Comparison of ENCODE assay signal across 1 cellular context in the genomic region with DNA sequence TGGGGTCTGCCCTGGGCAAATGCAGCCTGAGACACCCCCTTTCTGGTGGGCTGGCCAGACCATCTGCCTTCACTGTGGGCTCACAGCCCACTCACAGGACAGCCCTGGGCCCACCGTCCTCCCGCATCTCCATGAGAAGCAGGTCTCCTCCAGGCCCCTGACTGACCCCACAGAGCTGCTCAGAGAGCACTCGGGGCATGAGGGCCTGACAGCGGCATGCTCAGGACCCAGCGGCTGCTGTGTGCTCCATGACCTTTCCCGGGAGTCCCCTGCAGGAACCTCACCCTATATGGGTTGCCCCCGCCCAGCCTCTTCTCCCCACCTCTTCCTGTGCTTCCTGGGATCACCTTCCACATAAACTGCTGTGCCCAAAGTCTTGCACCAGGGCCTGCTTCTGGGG.
TF ChIP-seq lines count a peak whose summit lies in the region.

No MANE protein-coding gene starts in this region.

TF ChIP-seq in HepG2, 621 proteins besides CTCF, POLR2A, EP300 and RAD21 (continued from another document):
- TF ChIP-seq, protein P1, sequence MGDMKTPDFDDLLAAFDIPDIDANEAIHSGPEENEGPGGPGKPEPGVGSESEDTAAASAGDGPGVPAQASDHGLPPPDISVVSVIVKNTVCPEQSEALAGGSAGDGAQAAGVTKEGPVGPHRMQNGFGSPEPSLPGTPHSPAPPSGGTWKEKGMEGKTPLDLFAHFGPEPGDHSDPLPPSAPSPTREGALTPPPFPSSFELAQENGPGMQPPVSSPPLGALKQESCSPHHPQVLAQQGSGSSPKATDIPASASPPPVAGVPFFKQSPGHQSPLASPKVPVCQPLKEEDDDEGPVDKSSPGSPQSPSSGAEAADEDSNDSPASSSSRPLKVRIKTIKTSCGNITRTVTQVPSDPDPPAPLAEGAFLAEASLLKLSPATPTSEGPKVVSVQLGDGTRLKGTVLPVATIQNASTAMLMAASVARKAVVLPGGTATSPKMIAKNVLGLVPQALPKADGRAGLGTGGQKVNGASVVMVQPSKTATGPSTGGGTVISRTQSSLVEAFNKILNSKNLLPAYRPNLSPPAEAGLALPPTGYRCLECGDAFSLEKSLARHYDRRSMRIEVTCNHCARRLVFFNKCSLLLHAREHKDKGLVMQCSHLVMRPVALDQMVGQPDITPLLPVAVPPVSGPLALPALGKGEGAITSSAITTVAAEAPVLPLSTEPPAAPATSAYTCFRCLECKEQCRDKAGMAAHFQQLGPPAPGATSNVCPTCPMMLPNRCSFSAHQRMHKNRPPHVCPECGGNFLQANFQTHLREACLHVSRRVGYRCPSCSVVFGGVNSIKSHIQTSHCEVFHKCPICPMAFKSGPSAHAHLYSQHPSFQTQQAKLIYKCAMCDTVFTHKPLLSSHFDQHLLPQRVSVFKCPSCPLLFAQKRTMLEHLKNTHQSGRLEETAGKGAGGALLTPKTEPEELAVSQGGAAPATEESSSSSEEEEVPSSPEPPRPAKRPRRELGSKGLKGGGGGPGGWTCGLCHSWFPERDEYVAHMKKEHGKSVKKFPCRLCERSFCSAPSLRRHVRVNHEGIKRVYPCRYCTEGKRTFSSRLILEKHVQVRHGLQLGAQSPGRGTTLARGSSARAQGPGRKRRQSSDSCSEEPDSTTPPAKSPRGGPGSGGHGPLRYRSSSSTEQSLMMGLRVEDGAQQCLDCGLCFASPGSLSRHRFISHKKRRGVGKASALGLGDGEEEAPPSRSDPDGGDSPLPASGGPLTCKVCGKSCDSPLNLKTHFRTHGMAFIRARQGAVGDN (CRISPR knock-in tag; IDR thresholded peaks at IDR 0.05): 0 out of 2 replicates have a peak, but pooled peaks have one; percentile 11
- TF ChIP-seq, protein P2, sequence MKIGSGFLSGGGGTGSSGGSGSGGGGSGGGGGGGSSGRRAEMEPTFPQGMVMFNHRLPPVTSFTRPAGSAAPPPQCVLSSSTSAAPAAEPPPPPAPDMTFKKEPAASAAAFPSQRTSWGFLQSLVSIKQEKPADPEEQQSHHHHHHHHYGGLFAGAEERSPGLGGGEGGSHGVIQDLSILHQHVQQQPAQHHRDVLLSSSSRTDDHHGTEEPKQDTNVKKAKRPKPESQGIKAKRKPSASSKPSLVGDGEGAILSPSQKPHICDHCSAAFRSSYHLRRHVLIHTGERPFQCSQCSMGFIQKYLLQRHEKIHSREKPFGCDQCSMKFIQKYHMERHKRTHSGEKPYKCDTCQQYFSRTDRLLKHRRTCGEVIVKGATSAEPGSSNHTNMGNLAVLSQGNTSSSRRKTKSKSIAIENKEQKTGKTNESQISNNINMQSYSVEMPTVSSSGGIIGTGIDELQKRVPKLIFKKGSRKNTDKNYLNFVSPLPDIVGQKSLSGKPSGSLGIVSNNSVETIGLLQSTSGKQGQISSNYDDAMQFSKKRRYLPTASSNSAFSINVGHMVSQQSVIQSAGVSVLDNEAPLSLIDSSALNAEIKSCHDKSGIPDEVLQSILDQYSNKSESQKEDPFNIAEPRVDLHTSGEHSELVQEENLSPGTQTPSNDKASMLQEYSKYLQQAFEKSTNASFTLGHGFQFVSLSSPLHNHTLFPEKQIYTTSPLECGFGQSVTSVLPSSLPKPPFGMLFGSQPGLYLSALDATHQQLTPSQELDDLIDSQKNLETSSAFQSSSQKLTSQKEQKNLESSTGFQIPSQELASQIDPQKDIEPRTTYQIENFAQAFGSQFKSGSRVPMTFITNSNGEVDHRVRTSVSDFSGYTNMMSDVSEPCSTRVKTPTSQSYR (CRISPR knock-in tag; IDR thresholded peaks at IDR 0.05; ENCODE audit: borderline replicate concordance): no peak
